In genomic region chr12:11860026-11860425, GRCh38 we compare ENCODE assay signal across 17 cellular contexts.
A peak's percentile ranks its signal among the peaks of the same experiment; 100 is the strongest.
DNase-seq lines count a peak whose midpoint lies in the region; ATAC-seq and TF ChIP-seq lines count a peak whose summit lies in the region.
"Had no signal": no experiment of that assay in that cellular context is flagged by ENCODE, and none has a peak within 500 bp of the region (broad histone marks: within the 10 kb centered on the region; RNA-seq: fewer than 3 reads in every experiment).

No MANE protein-coding gene starts in this region.

- H3K9ac ChIP-seq in neural progenitor cell: no peak overlapping the region

- H3K9me3 Mint-ChIP-seq in activated T-cell treated with anti-CD3 and anti-CD28 coated beads, Interleukin-2, amount 50 U/mL, for 72 hours: no peaks in the 10 kb centered on the region
- no peaks in the 10 kb centered on the region for H3K9me3 Mint-ChIP-seq in stimulated activated naive CD8-positive, alpha-beta T cell treated with anti-CD3 and anti-CD28 coated beads, Interleukin-15, amount 100 ng/mL, for 72 hours
- H3K9me3 Mint-ChIP-seq in neural progenitor cell: peaks cover 3% of the 10 kb centered on the region
- H3K9me3 Mint-ChIP-seq: central memory CD8-positive, alpha-beta T cell had no signal

- H2AFZ ChIP-seq in neural progenitor cell (replicated peaks): no peak overlapping the region

- no peak overlapping the region for H3K4me3 ChIP-seq in cardiac muscle cell
- no peak overlapping the region for H3K4me3 ChIP-seq in right cardiac atrium (ENCODE audit: low read length)
- no peak overlapping the region for H3K4me3 ChIP-seq in gastroesophageal sphincter
- H3K4me3 ChIP-seq in neural progenitor cell: no peak overlapping the region
- H3K4me3 ChIP-seq: adrenal gland, HAP-1, prostate gland had no signal

- no peak overlapping the region for H3K4me2 ChIP-seq in neural progenitor cell

- peaks cover 41% of the 10 kb centered on the region for H3K4me1 ChIP-seq in cardiac muscle cell (ENCODE audit: low read depth)
- peaks cover 22% of the 10 kb centered on the region for H3K4me1 ChIP-seq in right cardiac atrium (ENCODE audit: control insufficient read depth, insufficient read depth, low read length)
- H3K4me1 ChIP-seq in gastroesophageal sphincter: peaks cover 30 to 70% (median 34%) of the 10 kb centered on the region in 3 donors
- peaks cover 42% of the 10 kb centered on the region for H3K4me1 ChIP-seq in neural progenitor cell

- H3K4me3 Mint-ChIP-seq in activated T-cell treated with anti-CD3 and anti-CD28 coated beads, Interleukin-2, amount 50 U/mL, for 72 hours: no peak overlapping the region
- no peak overlapping the region for H3K4me3 Mint-ChIP-seq in stimulated activated naive CD8-positive, alpha-beta T cell treated with anti-CD3 and anti-CD28 coated beads, Interleukin-15, amount 100 ng/mL, for 72 hours
- no peak overlapping the region for H3K4me3 Mint-ChIP-seq in neural progenitor cell
- H3K4me3 Mint-ChIP-seq: B cell; central memory CD8-positive, alpha-beta T cell; naive thymus-derived CD4-positive, alpha-beta T cell had no signal

- H3K27ac Mint-ChIP-seq in activated T-cell treated with anti-CD3 and anti-CD28 coated beads, Interleukin-2, amount 50 U/mL, for 72 hours: peak overlapping the region; percentile 66
- no peak overlapping the region for H3K27ac Mint-ChIP-seq in stimulated activated naive CD8-positive, alpha-beta T cell treated with anti-CD3 and anti-CD28 coated beads, Interleukin-15, amount 100 ng/mL, for 72 hours
- no peak overlapping the region for H3K27ac Mint-ChIP-seq in neural progenitor cell
- H3K27ac Mint-ChIP-seq: B cell; naive thymus-derived CD4-positive, alpha-beta T cell had no signal

- peaks cover 53% of the 10 kb centered on the region for H3K4me1 Mint-ChIP-seq in activated T-cell treated with anti-CD3 and anti-CD28 coated beads, Interleukin-2, amount 50 U/mL, for 72 hours (ENCODE audit: low read depth)
- H3K4me1 Mint-ChIP-seq in stimulated activated naive CD8-positive, alpha-beta T cell treated with anti-CD3 and anti-CD28 coated beads, Interleukin-15, amount 100 ng/mL, for 72 hours: peaks cover 34% of the 10 kb centered on the region
- peaks cover 62% of the 10 kb centered on the region for H3K4me1 Mint-ChIP-seq in neural progenitor cell

- H3K27me3 Mint-ChIP-seq in activated T-cell treated with anti-CD3 and anti-CD28 coated beads, Interleukin-2, amount 50 U/mL, for 72 hours (ENCODE audit: low read depth): no peaks in the 10 kb centered on the region
- H3K27me3 Mint-ChIP-seq in stimulated activated naive CD8-positive, alpha-beta T cell treated with anti-CD3 and anti-CD28 coated beads, Interleukin-15, amount 100 ng/mL, for 72 hours: no peaks in the 10 kb centered on the region
- peaks cover 4% of the 10 kb centered on the region for H3K27me3 Mint-ChIP-seq in neural progenitor cell (ENCODE audit: insufficient read depth, low read depth)
- H3K27me3 Mint-ChIP-seq: B cell; central memory CD8-positive, alpha-beta T cell; naive thymus-derived CD4-positive, alpha-beta T cell had no signal

- no peak for DNase-seq in cardiac muscle cell (ENCODE audit: low read depth in 1 of 2, low spot score in 1 of 2)
- DNase-seq in right cardiac atrium: no peak
- DNase-seq in activated T-cell treated with anti-CD3 and anti-CD28 coated beads, Interleukin-2, amount 50 U/mL, for 72 hours: peak; percentile 17 to 26
- peak in 1 of 2 donors; percentile 17 for DNase-seq in stimulated activated naive CD8-positive, alpha-beta T cell treated with anti-CD3 and anti-CD28 coated beads, Interleukin-15, amount 100 ng/mL, for 72 hours
- no peak for DNase-seq in neural progenitor cell (ENCODE audit: low spot score)
- DNase-seq: adrenal gland; Kasumi-1; NCI-H82; stimulated activated CD4-positive, alpha-beta T cell treated with anti-CD3 and anti-CD28 coated beads, Interleukin-12 subunit alpha, Interleukin-12 subunit beta, amount 100 ng/mL, for 4 hours had no signal

- peaks cover 41% of the 10 kb centered on the region for H3F3A ChIP-seq in neural progenitor cell (ENCODE audit: low read depth)

- WGBS in right cardiac atrium: 90% methylated on average over 11 of the region's 11 CpGs
- WGBS in gastroesophageal sphincter (ENCODE audit: low coverage in 1 of 2), 2 donors: 30 to 61% methylated on average over 2 to 7 of the region's 11 CpGs

- peaks cover 28 to 50% of the 10 kb centered on the region in 2 donors for H3K36me3 Mint-ChIP-seq in activated T-cell treated with anti-CD3 and anti-CD28 coated beads, Interleukin-2, amount 50 U/mL, for 72 hours (ENCODE audit: insufficient read depth in 2 of 2)
- H3K36me3 Mint-ChIP-seq in neural progenitor cell: peaks cover 23% of the 10 kb centered on the region

- H3K9me3 ChIP-seq in cardiac muscle cell (ENCODE audit: low read depth) (no peaks in the 10 kb centered on the region), right cardiac atrium (ENCODE audit: control insufficient read depth, low read length) (no peaks in the 10 kb centered on the region), gastroesophageal sphincter (no peaks in the 10 kb centered on the region), neural progenitor cell (ENCODE audit: low read depth) (no peaks in the 10 kb centered on the region)
- H3K9me3 ChIP-seq: adrenal gland, HAP-1, prostate gland had no signal

- intact Hi-C loops in right cardiac atrium (cut with DNase I): no loop called here

- H3K36me3 ChIP-seq in cardiac muscle cell (no peaks in the 10 kb centered on the region), gastroesophageal sphincter (peaks cover 0 to 24% of the 10 kb centered on the region in 2 donors), neural progenitor cell (no peaks in the 10 kb centered on the region)
- H3K36me3 ChIP-seq: adrenal gland, HAP-1, prostate gland had no signal

- no peak for TF ChIP-seq EP300 in gastroesophageal sphincter (IDR thresholded peaks at IDR 0.05)

- H3K27me3 ChIP-seq in cardiac muscle cell: no peaks in the 10 kb centered on the region
- H3K27me3 ChIP-seq in right cardiac atrium (ENCODE audit: control insufficient read depth, insufficient read depth): no peaks in the 10 kb centered on the region
- H3K27me3 ChIP-seq in gastroesophageal sphincter: no peaks in the 10 kb centered on the region
- H3K27me3 ChIP-seq in neural progenitor cell: no peaks in the 10 kb centered on the region
- H3K27me3 ChIP-seq: adrenal gland had no signal

- peak overlapping the region; percentile 71 for H3K27ac ChIP-seq in cardiac muscle cell
- H3K27ac ChIP-seq in right cardiac atrium (ENCODE audit: low read length): no peak overlapping the region
- H3K27ac ChIP-seq in gastroesophageal sphincter: peak overlapping the region; percentile 81 to 98 (median 86)
- H3K27ac ChIP-seq in neural progenitor cell: no peak overlapping the region
- H3K27ac ChIP-seq: prostate gland had no signal

- no peaks in the 10 kb centered on the region for H3K79me2 ChIP-seq in neural progenitor cell (ENCODE audit: low read depth)

- peaks cover 16% of the 10 kb centered on the region for H4K20me1 ChIP-seq in neural progenitor cell (ENCODE audit: low read depth)

- no peak for ATAC-seq in right cardiac atrium
- ATAC-seq in activated T-cell treated with anti-CD3 and anti-CD28 coated beads, Interleukin-2, amount 50 U/mL, for 72 hours (replicated peaks in 1 of 2): peak; percentile 64 to 71
- ATAC-seq in gastroesophageal sphincter: no peak
- peak; percentile 78 for ATAC-seq in stimulated activated naive CD8-positive, alpha-beta T cell treated with anti-CD3 and anti-CD28 coated beads, Interleukin-15, amount 100 ng/mL, for 72 hours
- no peak for ATAC-seq in GM21825 (IDR thresholded peaks at IDR 0.05; ENCODE audit: unreplicated experiment)
- ATAC-seq: naive thymus-derived CD4-positive, alpha-beta T cell; Panc1 had no signal

- no peak for TF ChIP-seq CTCF in cardiac muscle cell (IDR thresholded peaks at IDR 0.05; ENCODE audit: low read depth, low read length)
- no peak for TF ChIP-seq CTCF in gastroesophageal sphincter (IDR thresholded peaks at IDR 0.05)
- no peak for TF ChIP-seq CTCF in neural progenitor cell (IDR thresholded peaks at IDR 0.05)

- TF ChIP-seq POLR2A in gastroesophageal sphincter (IDR thresholded peaks at IDR 0.05): no peak

Comparison
In these comparisons a context has a peak if more than half of its experiments do, and no peak if none do; other contexts are left out.
1. H3K27ac ChIP-seq: peak in cardiac muscle cell (single experiment) and gastroesophageal sphincter (4 of 4); none in right cardiac atrium (single experiment) and neural progenitor cell (single experiment).
2. DNase-seq: peak in activated T-cell treated with anti-CD3 and anti-CD28 coated beads, Interleukin-2, amount 50 U/mL, for 72 hours (2 of 2); none in cardiac muscle cell (0 of 2), right cardiac atrium (0 of 3) and neural progenitor cell (single experiment).
3. ATAC-seq: peak in activated T-cell treated with anti-CD3 and anti-CD28 coated beads, Interleukin-2, amount 50 U/mL, for 72 hours (2 of 2) and stimulated activated naive CD8-positive, alpha-beta T cell treated with anti-CD3 and anti-CD28 coated beads, Interleukin-15, amount 100 ng/mL, for 72 hours (single experiment); none in right cardiac atrium (0 of 2), gastroesophageal sphincter (single experiment) and GM21825 (single experiment).